Comparison of ENCODE assay signal across 19 cellular contexts in genomic region chr18:24263078-24263477, GRCh38.
"Had no signal": no experiment of that assay in that cellular context is flagged by ENCODE, and none has a peak within 500 bp of the region (broad histone marks: within the 10 kb centered on the region; RNA-seq: fewer than 3 reads in every experiment).

No MANE protein-coding gene starts in this region.

- H3K27ac ChIP-seq: brain microvascular endothelial cell, ovary, suprapubic skin, upper lobe of left lung had no signal

- H3K4me3 ChIP-seq: ovary, suprapubic skin, upper lobe of left lung had no signal

- H3K4me1 ChIP-seq: suprapubic skin had no signal

- H3K36me3 ChIP-seq: brain microvascular endothelial cell, ovary, suprapubic skin, upper lobe of left lung had no signal

- DNase-seq: activated CD4-positive, alpha-beta T cell treated with anti-CD3 and anti-CD28 coated beads, Interleukin-2, amount 10 ng/mL, durations not matched to agents 24 days and 14 days; activated CD8-positive, alpha-beta T cell treated with anti-CD3 and anti-CD28 coated beads, Interleukin-2, amount 10 ng/mL, durations not matched to agents 7 days and 5 days; activated naive CD4-positive, alpha-beta T cell treated with anti-CD3 and anti-CD28 coated beads for 36 hours; activated T-cell treated with anti-CD3 and anti-CD28 coated beads, Interleukin-2, amount 50 U/mL, for 24 hours; anterior cingulate cortex; brain microvascular endothelial cell; cortex of kidney; effector CD4-positive, alpha-beta T cell; immature natural killer cell; kidney glomerular epithelial cell; mesenchymal stem cell; natural killer cell; ovary; stimulated activated CD4-positive, alpha-beta T cell treated with anti-CD3 and anti-CD28 coated beads, Interleukin-12 subunit alpha, Interleukin-12 subunit beta, amount 100 ng/mL, for 4 hours; stimulated activated CD4-positive, alpha-beta T cell treated with anti-CD3 and anti-CD28 coated beads, Interleukin-1b, Interleukin-23, amount 100 ng/mL, for 48 hours; stimulated activated naive CD4-positive, alpha-beta T cell treated with Interleukin-2 at 50 U/mL for 16 hours; T1000; upper lobe of left lung had no signal

- H3K27me3 ChIP-seq: brain microvascular endothelial cell, ovary, suprapubic skin, upper lobe of left lung had no signal

- H3K9me3 ChIP-seq: ovary, suprapubic skin, upper lobe of left lung had no signal

- ATAC-seq: activated CD8-positive, alpha-beta T cell treated with anti-CD3 and anti-CD28 coated beads, Interleukin-2, amount 10 ng/mL, durations not matched to agents 7 days and 5 days; natural killer cell had no signal
